ENCODE assay signal across 8 cellular contexts in genomic region chr4:184792950-184793555, GRCh38. TPM values are rescaled to one million over a fixed set of nuclear protein-coding genes. Genes with fewer than 3 reads are reported as not detected.
DNase-seq lines count a peak whose midpoint lies in the region; ATAC-seq and TF ChIP-seq lines count a peak whose summit lies in the region.

No MANE protein-coding gene starts in this region.

- H3K27ac Mint-ChIP-seq in CD4-positive, CD25-positive, alpha-beta regulatory T cell: peak overlapping the region; percentile 1 to 60 (median 12)
- H3K27ac Mint-ChIP-seq in activated naive CD4-positive, alpha-beta T cell treated with anti-CD3 and anti-CD28 coated beads for 36 hours: no peak overlapping the region
- H3K27ac Mint-ChIP-seq in progenitor cell of endocrine pancreas: no peak overlapping the region

- H3K27me3 Mint-ChIP-seq in CD4-positive, CD25-positive, alpha-beta regulatory T cell: no peaks in the 10 kb centered on the region
- H3K27me3 Mint-ChIP-seq in activated naive CD4-positive, alpha-beta T cell treated with anti-CD3 and anti-CD28 coated beads for 36 hours (ENCODE audit: low read depth): peaks cover 2% of the 10 kb centered on the region
- H3K27me3 Mint-ChIP-seq in progenitor cell of endocrine pancreas: peaks cover 22% of the 10 kb centered on the region

- H3K4me3 Mint-ChIP-seq in CD4-positive, CD25-positive, alpha-beta regulatory T cell: peak overlapping the region in 3 of 4 donors; percentile 5 to 38 (median 7)
- H3K4me3 Mint-ChIP-seq in activated naive CD4-positive, alpha-beta T cell treated with anti-CD3 and anti-CD28 coated beads for 36 hours: no peak overlapping the region
- no peak overlapping the region for H3K4me3 Mint-ChIP-seq in progenitor cell of endocrine pancreas (ENCODE audit: low read depth)

- peaks cover 10% of the 10 kb centered on the region for H3K36me3 ChIP-seq in CD4-positive, CD25-positive, alpha-beta regulatory T cell (ENCODE audit: control insufficient read depth, insufficient read depth, low read length)
- H3K36me3 ChIP-seq in kidney epithelial cell (ENCODE audit: control insufficient read depth, insufficient read depth, low read length): no peaks in the 10 kb centered on the region

- no peaks in the 10 kb centered on the region for H3K9me3 ChIP-seq in CD4-positive, CD25-positive, alpha-beta regulatory T cell (ENCODE audit: control insufficient read depth in 2 of 2, low read length in 2 of 2)

- peaks cover 9% of the 10 kb centered on the region for H3K4me1 ChIP-seq in CD4-positive, CD25-positive, alpha-beta regulatory T cell (ENCODE audit: control insufficient read depth, insufficient read depth, low read length, poor library complexity, severe bottlenecking)

- H3K36me3 Mint-ChIP-seq in CD4-positive, CD25-positive, alpha-beta regulatory T cell: peaks cover 31% of the 10 kb centered on the region
- peaks cover 17% of the 10 kb centered on the region for H3K36me3 Mint-ChIP-seq in activated naive CD4-positive, alpha-beta T cell treated with anti-CD3 and anti-CD28 coated beads for 36 hours (ENCODE audit: low read depth)
- H3K36me3 Mint-ChIP-seq in progenitor cell of endocrine pancreas (ENCODE audit: insufficient read depth): peaks cover 3% of the 10 kb centered on the region

- H3K27me3 ChIP-seq in CD4-positive, CD25-positive, alpha-beta regulatory T cell (ENCODE audit: control insufficient read depth, insufficient read depth, low read length): no peaks in the 10 kb centered on the region
- no peaks in the 10 kb centered on the region for H3K27me3 ChIP-seq in kidney epithelial cell (ENCODE audit: control insufficient read depth, insufficient read depth, low read length)

- no peak for TF ChIP-seq CTCF in kidney epithelial cell (IDR thresholded peaks at IDR 0.05; ENCODE audit: insufficient read depth, low read length, poor library complexity, severe bottlenecking)
- TF ChIP-seq CTCF in progenitor cell of endocrine pancreas (IDR thresholded peaks at IDR 0.05; ENCODE audit: unreplicated experiment): no peak

- H3K4me1 Mint-ChIP-seq in CD4-positive, CD25-positive, alpha-beta regulatory T cell: peaks cover 14 to 28% (median 23%) of the 10 kb centered on the region in 4 donors
- H3K4me1 Mint-ChIP-seq in activated naive CD4-positive, alpha-beta T cell treated with anti-CD3 and anti-CD28 coated beads for 36 hours (ENCODE audit: low read depth): peaks cover 22% of the 10 kb centered on the region
- H3K4me1 Mint-ChIP-seq in progenitor cell of endocrine pancreas (ENCODE audit: low read depth): no peaks in the 10 kb centered on the region

- intact Hi-C loops in activated naive CD4-positive, alpha-beta T cell treated with anti-CD3 and anti-CD28 coated beads for 36 hours (cut with micrococcal nuclease): loop anchor here (1.0 kb wide), 4 partner anchors 31 to 59 kb away; partner anchors contain the start of genes ACSL1 and CENPU

- ATAC-seq in CD4-positive, CD25-positive, alpha-beta regulatory T cell (ENCODE audit: low read depth in 2 of 2): peak; percentile 62 to 82

- CTCF ChIA-PET in activated naive CD4-positive, alpha-beta T cell treated with anti-CD3 and anti-CD28 coated beads for 36 hours (lab: Charles Lee): interaction anchor here (0.6 to 1.8 kb wide), 4 partner anchors 10 to 114 kb away, joined by 4 to 11 read pairs (median 4); no protein-coding TSS in a partner anchor

- peak in 1 of 3 donors; percentile 31 for DNase-seq in CD4-positive, CD25-positive, alpha-beta regulatory T cell
- DNase-seq in NOMO-1 (lab: John Stamatoyannopoulos, UW; ENCODE audit: unreplicated experiment in 2 of 2): peak; percentile 58 to 94
- peak; percentile 60 for DNase-seq in activated naive CD4-positive, alpha-beta T cell treated with anti-CD3 and anti-CD28 coated beads for 36 hours
- peak; percentile 99 for DNase-seq in kidney epithelial cell (ENCODE audit: low read depth)
- DNase-seq in stimulated activated CD8-positive, alpha-beta memory T cell treated with anti-CD3 and anti-CD28 coated beads, Interleukin-7, amount 100 ng/mL, for 4 hours (ENCODE audit: low read depth in 2 of 2): peak; percentile 44 to 48
- DNase-seq in progenitor cell of endocrine pancreas (ENCODE audit: low spot score, unreplicated experiment): no peak
- DNase-seq in NAMALWA (ENCODE audit: low spot score): no peak
- no peak for DNase-seq in SK-N-DZ (ENCODE audit: low spot score)

- no peak overlapping the region for H3K27ac ChIP-seq in CD4-positive, CD25-positive, alpha-beta regulatory T cell (ENCODE audit: insufficient read depth, low read length, poor library complexity, severe bottlenecking)

- H3K4me3 ChIP-seq in CD4-positive, CD25-positive, alpha-beta regulatory T cell (ENCODE audit: low read depth, low read length): no peak overlapping the region
- no peak overlapping the region for H3K4me3 ChIP-seq in kidney epithelial cell (ENCODE audit: low read depth, low read length)

- no peaks in the 10 kb centered on the region for H3K9me3 Mint-ChIP-seq in CD4-positive, CD25-positive, alpha-beta regulatory T cell
- H3K9me3 Mint-ChIP-seq in activated naive CD4-positive, alpha-beta T cell treated with anti-CD3 and anti-CD28 coated beads for 36 hours: no peaks in the 10 kb centered on the region
- peaks cover 4% of the 10 kb centered on the region for H3K9me3 Mint-ChIP-seq in progenitor cell of endocrine pancreas (ENCODE audit: low read depth)

RNA-seq across cellular contexts. Expression of gene ACSL1, which starts 32.7 kb away (rescaled TPM):
- total RNA-seq in CD4-positive, CD25-positive, alpha-beta regulatory T cell: 21.0 TPM
- 1 to 10 TPM; 6.8 to 9.9 (median 8.2) TPM for polyA plus RNA-seq in CD4-positive, CD25-positive, alpha-beta regulatory T cell
- total RNA-seq in activated naive CD4-positive, alpha-beta T cell treated with anti-CD3 and anti-CD28 coated beads for 36 hours: 10 to 100 TPM; 29.8 to 31.9 TPM
- total RNA-seq in kidney epithelial cell (35.0 and 42.9 TPM in 2 replicates), progenitor cell of endocrine pancreas (6.3 and 6.4 TPM in 2 replicates)
- 20.3 and 47.6 TPM in 2 replicates for polyA plus RNA-seq in SK-N-DZ (2014; cell fraction: cytosol; rRNA removed)
- 14.4 and 17.7 TPM in 2 replicates for polyA plus RNA-seq in SK-N-DZ (2014; cell fraction: nucleus; rRNA removed)

RNA-seq across cellular contexts. Expression of gene CENPU, which starts 59.2 kb away (rescaled TPM):
- total RNA-seq in CD4-positive, CD25-positive, alpha-beta regulatory T cell: 11.0 TPM
- polyA plus RNA-seq in CD4-positive, CD25-positive, alpha-beta regulatory T cell: 1 to 10 TPM; 2.5 to 6.9 (median 3.5) TPM
- 10 to 100 TPM; 78.7 to 91.5 TPM for total RNA-seq in activated naive CD4-positive, alpha-beta T cell treated with anti-CD3 and anti-CD28 coated beads for 36 hours
- total RNA-seq in kidney epithelial cell (5.9 and 8.7 TPM in 2 replicates), progenitor cell of endocrine pancreas (39.2 and 39.7 TPM in 2 replicates)
- polyA plus RNA-seq in SK-N-DZ (2014; cell fraction: cytosol; rRNA removed): 114 and 125 TPM in 2 replicates
- polyA plus RNA-seq in SK-N-DZ (2014; cell fraction: nucleus; rRNA removed): 149 and 172 TPM in 2 replicates

Comparison
In these comparisons a context has a peak if more than half of its experiments do, and no peak if none do; other contexts are left out.
1. DNase-seq: peak in NOMO-1 (2 of 2), activated naive CD4-positive, alpha-beta T cell treated with anti-CD3 and anti-CD28 coated beads for 36 hours (single experiment), kidney epithelial cell (single experiment) and stimulated activated CD8-positive, alpha-beta memory T cell treated with anti-CD3 and anti-CD28 coated beads, Interleukin-7, amount 100 ng/mL, for 4 hours (2 of 2); none in progenitor cell of endocrine pancreas (single experiment), NAMALWA (single experiment) and SK-N-DZ (single experiment).
2. H3K27ac Mint-ChIP-seq: peak in CD4-positive, CD25-positive, alpha-beta regulatory T cell (3 of 3); none in activated naive CD4-positive, alpha-beta T cell treated with anti-CD3 and anti-CD28 coated beads for 36 hours (single experiment) and progenitor cell of endocrine pancreas (single experiment).
3. H3K4me3 Mint-ChIP-seq: peak in CD4-positive, CD25-positive, alpha-beta regulatory T cell (3 of 4); none in activated naive CD4-positive, alpha-beta T cell treated with anti-CD3 and anti-CD28 coated beads for 36 hours (single experiment) and progenitor cell of endocrine pancreas (single experiment).